7 cellular contexts compared by ENCODE assay signal in the genomic region with DNA sequence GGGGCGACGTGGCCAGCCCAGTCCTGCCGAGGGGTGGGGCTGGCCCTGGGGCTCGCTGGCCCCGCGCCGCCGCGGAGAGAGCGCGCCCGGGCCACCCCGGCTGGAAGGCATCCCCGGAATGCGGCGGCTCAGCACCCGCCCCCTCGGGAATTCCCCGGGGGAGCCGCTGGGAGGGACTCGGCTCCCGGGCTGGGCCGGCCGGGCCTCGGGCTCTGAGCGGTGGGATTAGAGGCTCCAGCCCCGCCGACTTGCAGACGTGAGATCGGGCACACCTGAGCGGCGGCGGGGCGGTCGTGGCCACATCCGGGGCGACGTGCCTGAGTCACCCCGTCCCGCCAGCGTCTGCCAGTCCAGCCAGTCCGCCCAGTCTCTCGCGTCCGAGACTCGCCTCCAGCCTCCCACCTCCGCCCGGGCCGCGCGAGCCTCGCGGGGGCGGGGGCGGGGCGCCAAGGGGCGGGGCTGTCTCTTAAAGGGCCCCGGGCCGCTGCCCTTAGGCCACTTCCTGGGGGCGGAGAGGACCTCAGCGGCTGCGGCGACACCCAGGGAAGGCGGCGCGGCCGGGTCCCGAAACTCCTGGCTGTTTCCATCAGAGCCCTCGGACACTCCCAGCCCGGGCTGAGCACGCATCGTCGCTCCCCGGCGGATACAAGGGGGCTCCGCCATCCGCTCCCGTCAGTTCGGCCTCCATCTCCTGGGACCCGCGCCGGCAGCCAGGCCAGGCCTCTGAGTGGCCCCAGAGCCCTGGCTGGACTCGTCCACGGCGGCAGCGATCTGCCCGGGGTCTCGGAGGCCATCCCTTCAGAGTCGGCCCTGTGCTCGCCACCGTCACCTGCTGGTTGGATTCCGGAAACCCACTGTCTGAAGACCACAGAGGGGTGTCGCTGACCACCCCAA. TPM values are rescaled to one million over a fixed set of nuclear protein-coding genes. Genes with fewer than 3 reads are reported as not detected.
DNase-seq lines count a peak whose midpoint lies in the region; ATAC-seq and TF ChIP-seq lines count a peak whose summit lies in the region.

A gene (plus strand): TSS at position 498 of the 894 bp plus-strand sequence.

- no peaks in the 10 kb centered on the region for H3K9me3 Mint-ChIP-seq in activated CD8-positive, alpha-beta T cell treated with anti-CD3 and anti-CD28 coated beads for 36 hours

- H3K4me3 ChIP-seq in ectodermal cell (ENCODE audit: insufficient read depth, low read depth, low read length) (peak within 1 kb of the TSS; percentile 87), lung (peak within 1 kb of the TSS; percentile 66)

- H3K9me3 ChIP-seq in ectodermal cell (ENCODE audit: control insufficient read depth, low read length) (no peaks in the 10 kb centered on the region), lung (ENCODE audit: control insufficient read depth in 2 of 2, insufficient read depth in 1 of 2, low read length in 1 of 2) (no peaks in the 10 kb centered on the region)

- peaks cover 7% of the 10 kb centered on the region for H3K27me3 ChIP-seq in ectodermal cell (ENCODE audit: control insufficient read depth, insufficient read depth, low read length, poor library complexity, severe bottlenecking)
- no peaks in the 10 kb centered on the region for H3K27me3 ChIP-seq in lung (ENCODE audit: control insufficient read depth, insufficient read depth)

- no peaks in the 10 kb centered on the region for H3K36me3 ChIP-seq in ectodermal cell (ENCODE audit: control insufficient read depth, insufficient read depth, low read length)
- no peaks in the 10 kb centered on the region for H3K36me3 ChIP-seq in lung (ENCODE audit: control insufficient read depth in 2 of 2, insufficient read depth in 2 of 2, low read length in 2 of 2)

- ATAC-seq in GM18502 (IDR thresholded peaks at IDR 0.05; ENCODE audit: poor library complexity, unreplicated experiment) (peak; percentile 65), HG02798 (IDR thresholded peaks at IDR 0.05; ENCODE audit: poor library complexity, unreplicated experiment) (peak; percentile 70), lung (ENCODE audit: insufficient read depth, low FRiP score) (peak; percentile 79)
- ATAC-seq in activated CD8-positive, alpha-beta T cell treated with anti-CD3 and anti-CD28 coated beads for 36 hours, result peak; percentile 46

- peaks cover 42% of the 10 kb centered on the region for H3K4me1 ChIP-seq in ectodermal cell (ENCODE audit: control insufficient read depth, insufficient read depth, low read length)
- H3K4me1 ChIP-seq in lung (ENCODE audit: control insufficient read depth in 2 of 2, insufficient read depth in 2 of 2, low read length in 2 of 2), result peaks cover 0 to 18% of the 10 kb centered on the region in 2 donors

- H3K36me3 Mint-ChIP-seq in activated CD8-positive, alpha-beta T cell treated with anti-CD3 and anti-CD28 coated beads for 36 hours (ENCODE audit: low read depth), result peaks cover 38% of the 10 kb centered on the region

- H3K4me1 Mint-ChIP-seq in activated CD8-positive, alpha-beta T cell treated with anti-CD3 and anti-CD28 coated beads for 36 hours (ENCODE audit: low read depth), result peaks cover 57% of the 10 kb centered on the region

- H3K27me3 Mint-ChIP-seq in activated CD8-positive, alpha-beta T cell treated with anti-CD3 and anti-CD28 coated beads for 36 hours, result no peaks in the 10 kb centered on the region

- CTCF ChIA-PET in activated CD8-positive, alpha-beta T cell treated with anti-CD3 and anti-CD28 coated beads for 36 hours (lab: Charles Lee), result interaction anchor here (0.7 to 1.3 kb wide), 5 partner anchors 15 to 132 kb away, joined by 3 to 6 read pairs (median 3); a partner anchor contains a TSS

- H3K27ac Mint-ChIP-seq in activated CD8-positive, alpha-beta T cell treated with anti-CD3 and anti-CD28 coated beads for 36 hours, result peak within 1 kb of the TSS; percentile 87

- no peak for TF ChIP-seq CTCF in activated CD8-positive, alpha-beta T cell treated with anti-CD3 and anti-CD28 coated beads for 36 hours (IDR thresholded peaks at IDR 0.05)
- peak; percentile 21 for TF ChIP-seq CTCF in lung (IDR thresholded peaks at IDR 0.05; ENCODE audit: control extremely low read depth, extremely low read depth)

- WGBS in ectodermal cell, 2 experiments, result 0 to 1% methylated on average over 93 of the region's 93 CpGs
- WGBS in lung, 2 donors, result 1 to 2% methylated on average over 57 to 93 of the region's 93 CpGs

- peak within 1 kb of the TSS; percentile 86 for H3K27ac ChIP-seq in ectodermal cell (ENCODE audit: insufficient read depth, low read depth, low read length, poor library complexity, severe bottlenecking)
- H3K27ac ChIP-seq in lung (ENCODE audit: low read depth in 1 of 2, low read length in 1 of 2), result peak within 1 kb of the TSS; percentile 85 to 96

- intact Hi-C loops in activated CD8-positive, alpha-beta T cell treated with anti-CD3 and anti-CD28 coated beads for 36 hours (cut with micrococcal nuclease), result loop anchor here (5.0 to 10.0 kb wide), 3 partner anchors 85 to 213 kb away; a partner anchor contains a TSS

- DNase-seq in NCI-H2227 treated with DMSO at 0.1 percent for 48 hours (lab: John Stamatoyannopoulos, UW) (peak; percentile 17), lung (ENCODE audit: low spot score) (peak; percentile 91)
- DNase-seq in activated CD8-positive, alpha-beta T cell treated with anti-CD3 and anti-CD28 coated beads for 36 hours, result peak; percentile 90
- peak; percentile 59 to 72 (median 59) for DNase-seq in stimulated activated CD4-positive, alpha-beta T cell treated with anti-CD3 and anti-CD28 coated beads, TNF-alpha, amount 100 ng/mL, for 48 hours (ENCODE audit: low read depth in 3 of 3)

- POLR2A ChIA-PET in activated CD8-positive, alpha-beta T cell treated with anti-CD3 and anti-CD28 coated beads for 36 hours (lab: Charles Lee), result interaction anchor here (0.7 to 7.4 kb wide), 17 partner anchors 10 to 336 kb away, joined by 3 to 76 read pairs (median 4); a partner anchor contains a TSS

- H3K4me3 Mint-ChIP-seq in activated CD8-positive, alpha-beta T cell treated with anti-CD3 and anti-CD28 coated beads for 36 hours, result peak within 1 kb of the TSS; percentile 87

RNA-seq across cellular contexts. Expression of the gene that starts here (rescaled TPM):
- 10 to 100 TPM; 11.0 to 11.2 TPM for total RNA-seq in activated CD8-positive, alpha-beta T cell treated with anti-CD3 and anti-CD28 coated beads for 36 hours
- 11.7 TPM for polyA plus RNA-seq in ectodermal cell (2013, experiment 1 of 4)
- polyA plus RNA-seq in ectodermal cell (2013, experiment 2 of 4), result 10.7 TPM
- 8.2 TPM for polyA plus RNA-seq in ectodermal cell (2013, experiment 3 of 4)
- polyA plus RNA-seq in ectodermal cell (2013, experiment 4 of 4), result 9.7 TPM
- 10 to 100 TPM in 1 of 2 donors, 1 to 10 TPM in 1; 5.9 to 14.9 TPM for total RNA-seq in lung
- 10 to 100 TPM; 11.1 to 14.1 TPM for polyA plus RNA-seq in lung

Comparison
In these comparisons a context has a peak if more than half of its experiments do, and no peak if none do; other contexts are left out.
1. Peak in every context shown above with its lines: DNase-seq, ATAC-seq, H3K4me3 ChIP-seq and H3K27ac ChIP-seq.
2. DNase-seq: peak in every context shown above with its lines; median percentile 91 in lung; 90 in activated CD8-positive, alpha-beta T cell treated with anti-CD3 and anti-CD28 coated beads for 36 hours; 59 in stimulated activated CD4-positive, alpha-beta T cell treated with anti-CD3 and anti-CD28 coated beads, TNF-alpha, amount 100 ng/mL, for 48 hours; 17 in NCI-H2227 treated with DMSO at 0.1 percent for 48 hours.